Comparison of ENCODE assay signal across 8 cellular contexts in the genomic region with DNA sequence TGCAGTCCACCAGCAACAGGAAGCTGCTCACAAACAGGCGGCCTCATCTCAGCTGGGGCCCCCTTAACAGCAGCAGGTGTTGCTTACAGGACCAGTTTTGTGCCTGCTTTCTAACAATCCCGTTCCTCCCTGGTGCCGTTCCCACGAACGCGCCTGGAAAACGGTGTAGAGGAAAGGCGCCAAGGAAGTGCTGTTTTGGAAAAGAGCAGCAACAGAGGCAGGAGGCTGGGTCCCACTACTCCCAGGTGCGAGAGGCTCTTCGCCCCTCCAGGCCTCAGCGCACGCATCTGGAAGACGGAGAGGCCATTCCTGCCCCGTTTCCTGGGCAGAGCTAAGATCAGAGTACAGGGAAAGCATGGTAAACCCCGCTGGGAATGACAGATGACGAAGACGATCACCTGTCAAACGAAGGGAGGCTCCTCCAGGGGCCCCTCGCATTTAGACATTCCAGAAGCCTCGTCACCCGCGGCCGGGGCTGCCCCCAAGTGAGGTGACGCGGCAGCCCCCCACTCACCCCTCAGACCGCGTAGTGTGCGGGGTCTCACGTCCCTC. TPM values are rescaled to one million over a fixed set of nuclear protein-coding genes. Genes with fewer than 3 reads are reported as not detected.
DNase-seq lines count a peak whose midpoint lies in the region; ATAC-seq and TF ChIP-seq lines count a peak whose summit lies in the region.

No MANE protein-coding gene starts in this region.

- H3K9me3 ChIP-seq in Karpas-422 (ENCODE audit: low read length) (no peaks in the 10 kb centered on the region), esophagus muscularis mucosa (no peaks in the 10 kb centered on the region), upper lobe of left lung (no peaks in the 10 kb centered on the region)

- no peak for TF ChIP-seq POLR2A in esophagus muscularis mucosa (IDR thresholded peaks at IDR 0.05; ENCODE audit: low read depth)
- no peak for TF ChIP-seq POLR2A in upper lobe of left lung (IDR thresholded peaks at IDR 0.05)

- peak overlapping the region; percentile 75 for H3K9ac ChIP-seq in Karpas-422 (ENCODE audit: low read length)

- H3K9me3 Mint-ChIP-seq in CD14-positive monocyte = peaks cover 0 to 1% (median 0%) of the 10 kb centered on the region in 7 donors
- H3K9me3 Mint-ChIP-seq in activated CD8-positive, alpha-beta T cell treated with anti-CD3 and anti-CD28 coated beads for 36 hours = no peaks in the 10 kb centered on the region

- peaks cover 4% of the 10 kb centered on the region in 2 donors for H3K36me3 Mint-ChIP-seq in CD14-positive monocyte
- H3K36me3 Mint-ChIP-seq in activated CD8-positive, alpha-beta T cell treated with anti-CD3 and anti-CD28 coated beads for 36 hours (ENCODE audit: low read depth) = peaks cover 14% of the 10 kb centered on the region

- TF ChIP-seq CTCF in CD14-positive monocyte (IDR thresholded peaks at IDR 0.05) = no peak
- no peak for TF ChIP-seq CTCF in GM20000 (IDR thresholded peaks at IDR 0.05; ENCODE audit: extremely low read depth, missing control alignments)
- no peak for TF ChIP-seq CTCF in activated CD8-positive, alpha-beta T cell treated with anti-CD3 and anti-CD28 coated beads for 36 hours (IDR thresholded peaks at IDR 0.05)
- no peak for TF ChIP-seq CTCF in esophagus muscularis mucosa (IDR thresholded peaks at IDR 0.05)
- TF ChIP-seq CTCF in upper lobe of left lung (IDR thresholded peaks at IDR 0.05) = no peak

- H3K27ac ChIP-seq in Karpas-422 (ENCODE audit: low read length) (no peak overlapping the region), esophagus muscularis mucosa (replicated peaks in 1 of 4) (peak overlapping the region; percentile 91 to 95 (median 94)), upper lobe of left lung (peak overlapping the region; percentile 93 to 96 (median 95))

- H3K4me1 Mint-ChIP-seq in CD14-positive monocyte = peaks cover 43% of the 10 kb centered on the region
- H3K4me1 Mint-ChIP-seq in activated CD8-positive, alpha-beta T cell treated with anti-CD3 and anti-CD28 coated beads for 36 hours (ENCODE audit: low read depth) = peaks cover 36% of the 10 kb centered on the region

- peak overlapping the region; percentile 82 for H3K4me2 ChIP-seq in Karpas-422 (ENCODE audit: low read depth, low read length, poor library complexity, severe bottlenecking)

- CTCF ChIA-PET in activated CD8-positive, alpha-beta T cell treated with anti-CD3 and anti-CD28 coated beads for 36 hours (lab: Charles Lee) = interaction anchor here (0.7 to 1.2 kb wide), 4 partner anchors 23 to 69 kb away, joined by 3 to 4 read pairs (median 4); no protein-coding TSS in a partner anchor

- H3K4me3 ChIP-seq in Karpas-422 (ENCODE audit: low read length) (peak overlapping the region; percentile 80), esophagus muscularis mucosa (peak overlapping the region; percentile 80 to 99 (median 95)), upper lobe of left lung (peak overlapping the region; percentile 75 to 96 (median 83))

- H3K4me3 Mint-ChIP-seq in CD14-positive monocyte = peak overlapping the region; percentile 94 to 98
- H3K4me3 Mint-ChIP-seq in activated CD8-positive, alpha-beta T cell treated with anti-CD3 and anti-CD28 coated beads for 36 hours = peak overlapping the region; percentile 91

- H3K79me2 ChIP-seq in Karpas-422 (ENCODE audit: low read length) = no peaks in the 10 kb centered on the region

- H3K27ac Mint-ChIP-seq in CD14-positive monocyte = peak overlapping the region; percentile 83 to 94 (median 89)
- peak overlapping the region; percentile 91 for H3K27ac Mint-ChIP-seq in activated CD8-positive, alpha-beta T cell treated with anti-CD3 and anti-CD28 coated beads for 36 hours

- no peaks in the 10 kb centered on the region for H4K20me1 ChIP-seq in Karpas-422 (ENCODE audit: insufficient read depth, low read depth, low read length)

- no peaks in the 10 kb centered on the region for H3K9me2 ChIP-seq in Karpas-422 (replicated peaks; ENCODE audit: insufficient read depth, low read length)

- intact Hi-C loops in CD14-positive monocyte (cut with micrococcal nuclease) = loop anchor here in 1 of 2 donors (10.0 kb wide), 1 partner anchor 520 kb away; a partner anchor contains a TSS
- intact Hi-C loops in activated CD8-positive, alpha-beta T cell treated with anti-CD3 and anti-CD28 coated beads for 36 hours (cut with micrococcal nuclease) = loop anchor here (10.0 kb wide), 1 partner anchor 110 kb away; no protein-coding TSS in a partner anchor
- intact Hi-C loops in esophagus muscularis mucosa (cut with DNase I) = no loop called here

- no peaks in the 10 kb centered on the region for H3K27me3 ChIP-seq in Karpas-422 (ENCODE audit: low read length)
- H3K27me3 ChIP-seq in esophagus muscularis mucosa = no peaks in the 10 kb centered on the region
- H3K27me3 ChIP-seq in upper lobe of left lung = no peaks in the 10 kb centered on the region

- DNase-seq in CD14-positive monocyte (ENCODE audit: low spot score) (no peak), GM20000 (ENCODE audit: low spot score) (peak; percentile 53), Karpas-422 (peak; percentile 43), esophagus muscularis mucosa (ENCODE audit: extremely low spot score) (peak; percentile 92), myocyte (ENCODE audit: low read depth) (peak; percentile 65), upper lobe of left lung (peak in 1 of 2 donors; percentile 24), NCI-H2107 treated with DMSO at 0.1 percent for 48 hours (lab: John Stamatoyannopoulos, UW; ENCODE audit: unreplicated experiment) (no peak)
- DNase-seq in activated CD8-positive, alpha-beta T cell treated with anti-CD3 and anti-CD28 coated beads for 36 hours = peak; percentile 62

- POLR2A ChIA-PET in activated CD8-positive, alpha-beta T cell treated with anti-CD3 and anti-CD28 coated beads for 36 hours (lab: Charles Lee) = interaction anchor here (0.9 to 1.2 kb wide), 2 partner anchors 20 to 26 kb away, joined by 3 to 4 read pairs; no protein-coding TSS in a partner anchor

- peak overlapping the region; percentile 97 for H2AFZ ChIP-seq in Karpas-422 (ENCODE audit: low read length)

- H3K27me3 Mint-ChIP-seq in CD14-positive monocyte (ENCODE audit: low read depth in 3 of 3) = peaks cover 2 to 9% (median 4%) of the 10 kb centered on the region in 3 donors
- no peaks in the 10 kb centered on the region for H3K27me3 Mint-ChIP-seq in activated CD8-positive, alpha-beta T cell treated with anti-CD3 and anti-CD28 coated beads for 36 hours

- 4% methylated on average over 8 of the region's 29 CpGs for WGBS in esophagus muscularis mucosa
- WGBS in upper lobe of left lung, 2 donors = 3 to 5% methylated on average over 9 to 28 of the region's 29 CpGs

- H3K36me3 ChIP-seq in Karpas-422 (ENCODE audit: insufficient read depth, low read length) (no peaks in the 10 kb centered on the region), esophagus muscularis mucosa (peaks cover 0 to under 1% (median 0%) of the 10 kb centered on the region in 4 donors), upper lobe of left lung (no peaks in the 10 kb centered on the region)

- no peak for ATAC-seq in activated CD8-positive, alpha-beta T cell treated with anti-CD3 and anti-CD28 coated beads for 36 hours
- peak; percentile 2 to 25 for ATAC-seq in upper lobe of left lung (ENCODE audit: low FRiP score in 2 of 2)

- TF ChIP-seq EP300 in esophagus muscularis mucosa (IDR thresholded peaks at IDR 0.05) (no peak), upper lobe of left lung (IDR thresholded peaks at IDR 0.05) (no peak)

- H3K4me1 ChIP-seq in Karpas-422 (ENCODE audit: low read length) (peaks cover 20% of the 10 kb centered on the region), esophagus muscularis mucosa (peaks cover 9 to 32% (median 29%) of the 10 kb centered on the region in 4 donors), upper lobe of left lung (peaks cover 27 to 31% (median 29%) of the 10 kb centered on the region in 4 donors)

RNA-seq across cellular contexts. Expression of a gene that starts 0.6 kb away (rescaled TPM):
- polyA plus RNA-seq in CD14-positive monocyte = 1 to 10 TPM; 2.5 to 5.4 TPM
- total RNA-seq in Karpas-422 (2014; rRNA removed; shearing (Covaris generic); ENCODE audit: low replicate concordance) = 4.3 and 6.3 TPM in 2 replicates
- 10 to 100 TPM; 31.4 to 32.7 TPM for total RNA-seq in activated CD8-positive, alpha-beta T cell treated with anti-CD3 and anti-CD28 coated beads for 36 hours
- total RNA-seq in esophagus muscularis mucosa (10 to 100 TPM; 18.7 to 22.4 (median 19.2) TPM), myocyte (16.4 and 22.0 TPM in 2 replicates), upper lobe of left lung (10 to 100 TPM; 14.4 to 67.1 (median 27.6) TPM)
- 5.5 TPM for polyA plus RNA-seq in myocyte (2012)

RNA-seq across cellular contexts. Expression of a gene that starts 27.0 kb away (rescaled TPM):
- 10 to 100 TPM; 13.2 to 16.4 TPM for polyA plus RNA-seq in CD14-positive monocyte
- 69.3 and 84.8 TPM in 2 replicates for total RNA-seq in Karpas-422 (2014; rRNA removed; shearing (Covaris generic); ENCODE audit: low replicate concordance)
- 10 to 100 TPM; 21.8 to 21.9 TPM for total RNA-seq in activated CD8-positive, alpha-beta T cell treated with anti-CD3 and anti-CD28 coated beads for 36 hours
- 10 to 100 TPM; 35.6 to 55.6 (median 43.0) TPM for total RNA-seq in esophagus muscularis mucosa
- total RNA-seq in myocyte = 106 and 114 TPM in 2 replicates
- polyA plus RNA-seq in myocyte (2012) = 67.5 TPM
- total RNA-seq in upper lobe of left lung = 10 to 100 TPM; 17.8 to 43.9 (median 32.7) TPM

Comparison
In these comparisons a context has a peak if more than half of its experiments do, and no peak if none do; other contexts are left out.
1. DNase-seq: peak in GM20000 (single experiment), Karpas-422 (single experiment), activated CD8-positive, alpha-beta T cell treated with anti-CD3 and anti-CD28 coated beads for 36 hours (single experiment), esophagus muscularis mucosa (single experiment) and myocyte (single experiment); none in CD14-positive monocyte (single experiment) and NCI-H2107 treated with DMSO at 0.1 percent for 48 hours (single experiment).
2. Peak in every context shown above with its lines, with median percentiles within 50 percentile points of each other: H3K4me3 ChIP-seq.